Comparison of ENCODE assay signal across 8 cellular contexts in genomic region chr13:100110269-100110668, GRCh38.
"Had no signal": no experiment of that assay in that cellular context is flagged by ENCODE, and none has a peak within 500 bp of the region (broad histone marks: within the 10 kb centered on the region; RNA-seq: fewer than 3 reads in every experiment).

No MANE protein-coding gene starts in this region.

- ATAC-seq: HCT116, K562 had no signal

- H3K9me3 ChIP-seq: HAP-1 had no signal

- FAIRE-seq: K562 had no signal

- H3K4me3 ChIP-seq: HAP-1, K562 had no signal

- H3K36me3 ChIP-seq: HAP-1 had no signal

- H3K27ac Mint-ChIP-seq: HFFc6 had no signal

- H3K9me3 Mint-ChIP-seq: HFFc6 had no signal

- H3K27ac ChIP-seq: HL-60 had no signal

- H3K4me3 Mint-ChIP-seq: HFFc6 had no signal

- H3K4me1 ChIP-seq: HAP-1 had no signal

- DNase-seq: GOT3, HFFc6, IMR-90, KG1 had no signal
